ENCODE assay signal across 1 cellular context in genomic region chr2:36433311-36434217, GRCh38.
TF ChIP-seq lines count a peak whose summit lies in the region.

No MANE protein-coding gene starts in this region.

TF ChIP-seq in HepG2, 621 proteins besides CTCF, POLR2A, EP300 and RAD21 (continued from another document and continues in another):
- TF ChIP-seq SMAD3 (CRISPR knock-in tag; IDR thresholded peaks at IDR 0.05) (peak; percentile 60; the same call in 1 of the 2 replicates), ETV5 (CRISPR knock-in tag; IDR thresholded peaks at IDR 0.05; ENCODE audit: borderline replicate concordance) (no peak; the same call in 1 of the 2 replicates), KLF16 (CRISPR knock-in tag; IDR thresholded peaks at IDR 0.05) (peak in 1 of 2 experiments; percentile 59; a peak in 1 of 4 replicates), HMG20B (CRISPR knock-in tag; conservative IDR thresholded peaks at IDR 0.05) (peak; percentile 93), DNMT3B (CRISPR knock-in tag; conservative IDR thresholded peaks at IDR 0.05) (no peak), ZNF512B (CRISPR knock-in tag; IDR thresholded peaks at IDR 0.05; ENCODE audit: borderline replicate concordance) (no peak), YEATS2 (CRISPR knock-in tag; IDR thresholded peaks at IDR 0.05; ENCODE audit: borderline replicate concordance) (peak; percentile 51; the same call in 1 of the 2 replicates), ZNF614 (CRISPR knock-in tag; IDR thresholded peaks at IDR 0.05; ENCODE audit: borderline replicate concordance) (peak; percentile 58; the same call in 1 of the 2 replicates), KDM4B (CRISPR knock-in tag; IDR thresholded peaks at IDR 0.05) (0 out of 2 replicates have a peak, but pooled peaks have one; percentile 27), ZNF407 (CRISPR knock-in tag; IDR thresholded peaks at IDR 0.05; ENCODE audit: not compliant biosample characterization) (no peak), ZNF556 (CRISPR knock-in tag; IDR thresholded peaks at IDR 0.05; ENCODE audit: borderline replicate concordance) (no peak), ZSCAN12 (CRISPR knock-in tag; IDR thresholded peaks at IDR 0.05) (no peak), GFI1 (CRISPR knock-in tag; IDR thresholded peaks at IDR 0.05; ENCODE audit: borderline replicate concordance) (peak; percentile 97), NFIB (CRISPR knock-in tag; IDR thresholded peaks at IDR 0.05; ENCODE audit: borderline replicate concordance) (peak; percentile 92; the same call in 1 of the 2 replicates), ISX (CRISPR knock-in tag; conservative IDR thresholded peaks at IDR 0.05) (no peak), CEBPB (IDR thresholded peaks at IDR 0.05; ENCODE audit: borderline replicate concordance, low read depth, low read length) (peak; percentile 97), ZNF331 (CRISPR knock-in tag; IDR thresholded peaks at IDR 0.05) (peak; percentile 76), SMYD3 (CRISPR knock-in tag; IDR thresholded peaks at IDR 0.05) (0 out of 2 replicates have a peak, but pooled peaks have one; percentile 36), KLF6 (CRISPR knock-in tag; IDR thresholded peaks at IDR 0.05) (peak; percentile 20; the same call in 1 of the 2 replicates), SOX5 (CRISPR knock-in tag; IDR thresholded peaks at IDR 0.05; ENCODE audit: borderline replicate concordance) (peak; percentile 74), RCOR2 (CRISPR knock-in tag; IDR thresholded peaks at IDR 0.05) (peak; percentile 79), NCOA2 (CRISPR knock-in tag; IDR thresholded peaks at IDR 0.05) (peak; percentile 75), ZNF609 (CRISPR knock-in tag; IDR thresholded peaks at IDR 0.05; ENCODE audit: borderline replicate concordance) (peak; percentile 90)
- TF ChIP-seq, protein P1, sequence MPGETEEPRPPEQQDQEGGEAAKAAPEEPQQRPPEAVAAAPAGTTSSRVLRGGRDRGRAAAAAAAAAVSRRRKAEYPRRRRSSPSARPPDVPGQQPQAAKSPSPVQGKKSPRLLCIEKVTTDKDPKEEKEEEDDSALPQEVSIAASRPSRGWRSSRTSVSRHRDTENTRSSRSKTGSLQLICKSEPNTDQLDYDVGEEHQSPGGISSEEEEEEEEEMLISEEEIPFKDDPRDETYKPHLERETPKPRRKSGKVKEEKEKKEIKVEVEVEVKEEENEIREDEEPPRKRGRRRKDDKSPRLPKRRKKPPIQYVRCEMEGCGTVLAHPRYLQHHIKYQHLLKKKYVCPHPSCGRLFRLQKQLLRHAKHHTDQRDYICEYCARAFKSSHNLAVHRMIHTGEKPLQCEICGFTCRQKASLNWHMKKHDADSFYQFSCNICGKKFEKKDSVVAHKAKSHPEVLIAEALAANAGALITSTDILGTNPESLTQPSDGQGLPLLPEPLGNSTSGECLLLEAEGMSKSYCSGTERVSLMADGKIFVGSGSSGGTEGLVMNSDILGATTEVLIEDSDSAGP (CRISPR knock-in tag; IDR thresholded peaks at IDR 0.05; ENCODE audit: borderline replicate concordance) = 0 out of 2 replicates have a peak, but pooled peaks have one; percentile 19
- TF ChIP-seq, protein P2, sequence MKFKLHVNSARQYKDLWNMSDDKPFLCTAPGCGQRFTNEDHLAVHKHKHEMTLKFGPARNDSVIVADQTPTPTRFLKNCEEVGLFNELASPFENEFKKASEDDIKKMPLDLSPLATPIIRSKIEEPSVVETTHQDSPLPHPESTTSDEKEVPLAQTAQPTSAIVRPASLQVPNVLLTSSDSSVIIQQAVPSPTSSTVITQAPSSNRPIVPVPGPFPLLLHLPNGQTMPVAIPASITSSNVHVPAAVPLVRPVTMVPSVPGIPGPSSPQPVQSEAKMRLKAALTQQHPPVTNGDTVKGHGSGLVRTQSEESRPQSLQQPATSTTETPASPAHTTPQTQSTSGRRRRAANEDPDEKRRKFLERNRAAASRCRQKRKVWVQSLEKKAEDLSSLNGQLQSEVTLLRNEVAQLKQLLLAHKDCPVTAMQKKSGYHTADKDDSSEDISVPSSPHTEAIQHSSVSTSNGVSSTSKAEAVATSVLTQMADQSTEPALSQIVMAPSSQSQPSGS (CRISPR knock-in tag; IDR thresholded peaks at IDR 0.05) = 0 out of 2 replicates have a peak, but pooled peaks have one; percentile 22
- TF ChIP-seq, protein P3, sequence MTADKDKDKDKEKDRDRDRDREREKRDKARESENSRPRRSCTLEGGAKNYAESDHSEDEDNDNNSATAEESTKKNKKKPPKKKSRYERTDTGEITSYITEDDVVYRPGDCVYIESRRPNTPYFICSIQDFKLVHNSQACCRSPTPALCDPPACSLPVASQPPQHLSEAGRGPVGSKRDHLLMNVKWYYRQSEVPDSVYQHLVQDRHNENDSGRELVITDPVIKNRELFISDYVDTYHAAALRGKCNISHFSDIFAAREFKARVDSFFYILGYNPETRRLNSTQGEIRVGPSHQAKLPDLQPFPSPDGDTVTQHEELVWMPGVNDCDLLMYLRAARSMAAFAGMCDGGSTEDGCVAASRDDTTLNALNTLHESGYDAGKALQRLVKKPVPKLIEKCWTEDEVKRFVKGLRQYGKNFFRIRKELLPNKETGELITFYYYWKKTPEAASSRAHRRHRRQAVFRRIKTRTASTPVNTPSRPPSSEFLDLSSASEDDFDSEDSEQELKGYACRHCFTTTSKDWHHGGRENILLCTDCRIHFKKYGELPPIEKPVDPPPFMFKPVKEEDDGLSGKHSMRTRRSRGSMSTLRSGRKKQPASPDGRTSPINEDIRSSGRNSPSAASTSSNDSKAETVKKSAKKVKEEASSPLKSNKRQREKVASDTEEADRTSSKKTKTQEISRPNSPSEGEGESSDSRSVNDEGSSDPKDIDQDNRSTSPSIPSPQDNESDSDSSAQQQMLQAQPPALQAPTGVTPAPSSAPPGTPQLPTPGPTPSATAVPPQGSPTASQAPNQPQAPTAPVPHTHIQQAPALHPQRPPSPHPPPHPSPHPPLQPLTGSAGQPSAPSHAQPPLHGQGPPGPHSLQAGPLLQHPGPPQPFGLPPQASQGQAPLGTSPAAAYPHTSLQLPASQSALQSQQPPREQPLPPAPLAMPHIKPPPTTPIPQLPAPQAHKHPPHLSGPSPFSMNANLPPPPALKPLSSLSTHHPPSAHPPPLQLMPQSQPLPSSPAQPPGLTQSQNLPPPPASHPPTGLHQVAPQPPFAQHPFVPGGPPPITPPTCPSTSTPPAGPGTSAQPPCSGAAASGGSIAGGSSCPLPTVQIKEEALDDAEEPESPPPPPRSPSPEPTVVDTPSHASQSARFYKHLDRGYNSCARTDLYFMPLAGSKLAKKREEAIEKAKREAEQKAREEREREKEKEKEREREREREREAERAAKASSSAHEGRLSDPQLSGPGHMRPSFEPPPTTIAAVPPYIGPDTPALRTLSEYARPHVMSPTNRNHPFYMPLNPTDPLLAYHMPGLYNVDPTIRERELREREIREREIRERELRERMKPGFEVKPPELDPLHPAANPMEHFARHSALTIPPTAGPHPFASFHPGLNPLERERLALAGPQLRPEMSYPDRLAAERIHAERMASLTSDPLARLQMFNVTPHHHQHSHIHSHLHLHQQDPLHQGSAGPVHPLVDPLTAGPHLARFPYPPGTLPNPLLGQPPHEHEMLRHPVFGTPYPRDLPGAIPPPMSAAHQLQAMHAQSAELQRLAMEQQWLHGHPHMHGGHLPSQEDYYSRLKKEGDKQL (CRISPR knock-in tag; IDR thresholded peaks at IDR 0.05; ENCODE audit: low read depth) = peak; percentile 86
